Comparison of ENCODE assay signal across 8 cellular contexts in the genomic region with DNA sequence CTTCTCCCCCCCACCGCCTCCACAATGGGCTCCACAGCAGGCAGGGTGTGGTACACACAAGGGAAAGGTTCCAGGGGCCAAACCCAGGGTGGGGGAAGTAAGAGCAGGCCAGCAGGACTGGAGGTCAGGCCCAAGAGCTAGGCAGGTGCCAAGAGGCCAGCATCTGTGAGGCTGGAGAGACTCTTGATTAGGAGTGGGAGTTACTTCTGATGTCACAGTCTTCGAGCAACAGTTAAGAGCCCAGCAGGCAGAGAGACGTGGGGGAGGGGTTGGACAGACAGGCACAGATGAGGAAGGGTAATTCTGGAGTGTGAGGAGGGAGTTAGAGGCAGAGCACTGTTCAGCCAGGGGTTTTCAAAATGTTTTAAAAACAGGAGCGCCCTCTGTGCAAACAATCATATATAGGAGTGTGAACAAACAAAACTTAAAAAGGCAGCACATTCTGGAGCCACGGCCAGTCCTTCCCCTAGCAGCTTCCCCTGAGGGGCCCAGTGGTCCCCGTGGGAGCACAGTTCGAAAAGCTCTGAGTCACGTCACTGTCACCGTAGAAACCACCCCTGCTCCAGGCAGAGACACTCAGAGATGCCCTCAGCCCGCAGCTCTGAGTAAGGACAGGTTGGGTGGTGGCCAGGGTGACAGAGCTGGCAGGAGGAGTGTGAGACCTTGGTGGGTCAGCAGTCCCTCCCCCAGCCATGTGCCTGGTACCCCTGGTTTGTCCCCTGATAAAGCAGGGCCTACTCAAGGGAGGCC. TPM values are rescaled to one million over a fixed set of nuclear protein-coding genes. Genes with fewer than 3 reads are reported as not detected.
DNase-seq lines count a peak whose midpoint lies in the region; ATAC-seq and TF ChIP-seq lines count a peak whose summit lies in the region.

No MANE protein-coding gene starts in this region.

- intact Hi-C loops in mucosa of descending colon (cut with DNase I, micrococcal nuclease) (loop anchor here (5.0 to 10.0 kb wide), 3 partner anchors 52 to 105 kb away; partner anchors contain the start of gene TRNP1 (in 2 of the 2)), upper lobe of right lung (cut with DNase I) (loop anchor here (5.0 kb wide), 1 partner anchor 52 kb away; no protein-coding TSS in a partner anchor)

- DNase-seq in ELF-1 (ENCODE audit: low read depth, low spot score) (peak; percentile 63), OCI-M1 (lab: John Stamatoyannopoulos, UW) (peak; percentile 92), coronary artery (ENCODE audit: low spot score) (peak; percentile 94), mucosa of descending colon (peak in 1 of 3 donors; percentile 65), upper lobe of right lung (peak; percentile 87), KG1 (lab: John Stamatoyannopoulos, UW) (no peak)

- H3K27ac ChIP-seq in coronary artery (peak overlapping the region; percentile 80 to 98), upper lobe of right lung (peak overlapping the region; percentile 76)

- H3K27me3 ChIP-seq in upper lobe of right lung = no peaks in the 10 kb centered on the region

- ATAC-seq in HG03060 (IDR thresholded peaks at IDR 0.05; ENCODE audit: low read depth, unreplicated experiment) (peak; percentile 65), mucosa of descending colon (peak; percentile 50), upper lobe of right lung (peak; percentile 69), HG02884 (IDR thresholded peaks at IDR 0.05; ENCODE audit: unreplicated experiment) (no peak)

- H3K36me3 ChIP-seq in mucosa of descending colon (ENCODE audit: low read depth) (no peaks in the 10 kb centered on the region), upper lobe of right lung (peaks cover 4% of the 10 kb centered on the region)

- no peak for TF ChIP-seq CTCF in coronary artery (IDR thresholded peaks at IDR 0.05)
- no peak for TF ChIP-seq CTCF in mucosa of descending colon (IDR thresholded peaks at IDR 0.05)
- no peak for TF ChIP-seq CTCF in upper lobe of right lung (IDR thresholded peaks at IDR 0.05)

- H3K9me3 ChIP-seq in mucosa of descending colon = no peaks in the 10 kb centered on the region
- H3K9me3 ChIP-seq in upper lobe of right lung = no peaks in the 10 kb centered on the region

- peak overlapping the region; percentile 1 for H3K4me3 ChIP-seq in coronary artery
- H3K4me3 ChIP-seq in mucosa of descending colon = no peak overlapping the region
- H3K4me3 ChIP-seq in upper lobe of right lung = no peak overlapping the region

- H3K4me1 ChIP-seq in mucosa of descending colon (ENCODE audit: low read depth) (peaks cover 10% of the 10 kb centered on the region), upper lobe of right lung (peaks cover 27% of the 10 kb centered on the region)

RNA-seq across cellular contexts. Expression of gene SLC9A1, which starts 55.6 kb away (rescaled TPM):
- 100 to 1,000 TPM in 1 of 3 donors, 10 to 100 TPM in 2; 77.9 to 126 (median 84.1) TPM for total RNA-seq in mucosa of descending colon
- 62.4 TPM for total RNA-seq in upper lobe of right lung
